ENCODE assay signal across 8 cellular contexts in the genomic region with DNA sequence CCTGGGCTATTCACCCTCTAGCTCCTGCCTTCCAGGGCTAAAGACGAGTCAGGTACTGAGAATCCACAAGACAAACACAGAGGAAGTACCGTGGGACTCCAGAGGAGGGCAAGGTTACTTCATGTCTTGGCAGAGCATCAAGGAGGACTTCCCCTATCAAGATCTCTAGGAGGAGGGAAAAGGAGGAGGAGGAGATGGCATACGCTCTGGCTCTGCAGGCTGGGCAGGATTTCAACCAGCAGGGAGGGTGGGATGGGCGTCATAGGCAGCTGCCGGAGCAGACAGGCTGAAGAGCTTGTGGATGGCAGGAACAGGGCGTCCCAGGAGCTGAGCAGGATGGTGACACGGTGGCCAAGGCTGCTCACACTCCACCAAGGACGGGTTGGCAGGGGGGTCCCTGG. TPM values are rescaled to one million over a fixed set of nuclear protein-coding genes. Genes with fewer than 3 reads are reported as not detected.
DNase-seq lines count a peak whose midpoint lies in the region; ATAC-seq lines count a peak whose summit lies in the region.

No MANE protein-coding gene starts in this region.

- POLR2A ChIA-PET in activated CD4-positive, alpha-beta T cell treated with anti-CD3 and anti-CD28 coated beads for 36 hours (lab: Charles Lee) = no interaction called here

- no peak overlapping the region for H3K4me3 Mint-ChIP-seq in activated CD4-positive, alpha-beta T cell treated with anti-CD3 and anti-CD28 coated beads for 36 hours

- H3K4me1 Mint-ChIP-seq in activated CD4-positive, alpha-beta T cell treated with anti-CD3 and anti-CD28 coated beads for 36 hours = peaks cover 10% of the 10 kb centered on the region

- H3K36me3 Mint-ChIP-seq in activated CD4-positive, alpha-beta T cell treated with anti-CD3 and anti-CD28 coated beads for 36 hours (ENCODE audit: low read depth) = peaks cover 24% of the 10 kb centered on the region

- intact Hi-C loops in left colon (cut with DNase I, micrococcal nuclease) = no loop called here
- intact Hi-C loops in activated CD4-positive, alpha-beta T cell treated with anti-CD3 and anti-CD28 coated beads for 36 hours (cut with DNase I, micrococcal nuclease) = no loop called here

- CTCF ChIA-PET in activated CD4-positive, alpha-beta T cell treated with anti-CD3 and anti-CD28 coated beads for 36 hours (lab: Charles Lee) = no interaction called here

- DNase-seq in EL (peak; percentile 95), NCI-H2171 treated with DMSO at 0.1 percent for 48 hours (lab: John Stamatoyannopoulos, UW) (peak; percentile 45), brain pericyte (ENCODE audit: low read depth, low spot score) (peak; percentile 75), left colon (peak; percentile 47 to 79), NCI-H1048 (lab: John Stamatoyannopoulos, UW) (no peak), GM19240 (ENCODE audit: insufficient read length, low spot score) (no peak)
- no peak for DNase-seq in activated CD4-positive, alpha-beta T cell treated with anti-CD3 and anti-CD28 coated beads for 36 hours

- no peak overlapping the region for H3K27ac Mint-ChIP-seq in activated CD4-positive, alpha-beta T cell treated with anti-CD3 and anti-CD28 coated beads for 36 hours

- ATAC-seq in left colon (peak; percentile 95), GM19463 (IDR thresholded peaks at IDR 0.05; ENCODE audit: unreplicated experiment) (no peak)
- ATAC-seq in activated CD4-positive, alpha-beta T cell treated with anti-CD3 and anti-CD28 coated beads for 36 hours = no peak

- no peaks in the 10 kb centered on the region for H3K9me3 Mint-ChIP-seq in activated CD4-positive, alpha-beta T cell treated with anti-CD3 and anti-CD28 coated beads for 36 hours (ENCODE audit: low read depth)

- no peaks in the 10 kb centered on the region for H3K27me3 Mint-ChIP-seq in activated CD4-positive, alpha-beta T cell treated with anti-CD3 and anti-CD28 coated beads for 36 hours

RNA-seq across cellular contexts. Expression of a gene that starts 21.3 kb away (rescaled TPM):
- total RNA-seq in left colon = 100 to 1,000 TPM; 226 to 284 TPM
- total RNA-seq in activated CD4-positive, alpha-beta T cell treated with anti-CD3 and anti-CD28 coated beads for 36 hours = 100 to 1,000 TPM; 257 to 328 TPM

RNA-seq across cellular contexts. Expression of a gene that starts 21.4 kb away (rescaled TPM):
- total RNA-seq in left colon = 10 to 100 TPM; 19.0 to 26.0 TPM
- 10 to 100 TPM; 47.5 to 50.5 TPM for total RNA-seq in activated CD4-positive, alpha-beta T cell treated with anti-CD3 and anti-CD28 coated beads for 36 hours

Comparison
In these comparisons a context has a peak if more than half of its experiments do, and no peak if none do; other contexts are left out.
1. DNase-seq: peak in EL (single experiment), NCI-H2171 treated with DMSO at 0.1 percent for 48 hours (single experiment), brain pericyte (single experiment) and left colon (2 of 2); none in NCI-H1048 (single experiment), GM19240 (single experiment) and activated CD4-positive, alpha-beta T cell treated with anti-CD3 and anti-CD28 coated beads for 36 hours (single experiment).